ENCODE assay signal across 8 cellular contexts in the genomic region with DNA sequence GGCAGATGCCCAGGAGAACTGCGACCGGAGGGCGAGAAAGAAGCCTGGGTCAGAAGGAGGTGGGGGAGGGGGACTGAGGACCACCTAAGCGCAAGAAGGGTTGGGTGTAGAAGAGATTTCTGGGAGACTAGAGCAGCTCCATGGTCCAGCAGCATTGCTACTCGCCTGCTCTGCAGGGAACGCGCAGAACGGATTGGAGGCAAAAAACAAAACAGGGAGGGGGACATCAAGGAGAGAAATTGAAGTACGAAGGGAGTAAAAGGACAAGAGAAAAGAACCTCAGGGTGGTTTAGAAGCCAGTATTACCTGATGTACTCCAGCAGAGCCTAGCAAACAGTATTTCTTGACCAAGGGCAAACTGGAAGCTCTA. TPM values are rescaled to one million over a fixed set of nuclear protein-coding genes. Genes with fewer than 3 reads are reported as not detected.
DNase-seq lines count a peak whose midpoint lies in the region; ATAC-seq, FAIRE-seq and TF ChIP-seq lines count a peak whose summit lies in the region.

No MANE protein-coding gene starts in this region.

- H3K9me3 ChIP-seq in astrocyte (ENCODE audit: insufficient read depth, low read depth, low read length) (no peaks in the 10 kb centered on the region), kidney (ENCODE audit: control insufficient read depth in 1 of 2, low read length in 2 of 2) (no peaks in the 10 kb centered on the region), subcutaneous abdominal adipose tissue (ENCODE audit: control insufficient read depth in 5 of 5, low read length in 5 of 5) (no peaks in the 10 kb centered on the region)

- H3K27me3 ChIP-seq in astrocyte (ENCODE audit: insufficient read depth, low read length), result no peaks in the 10 kb centered on the region
- peaks cover 0 to 11% (median 3%) of the 10 kb centered on the region in 5 donors for H3K27me3 ChIP-seq in subcutaneous abdominal adipose tissue (ENCODE audit: control insufficient read depth in 5 of 5, insufficient read depth in 4 of 5, low read length in 5 of 5)

- H4K20me1 ChIP-seq in astrocyte (ENCODE audit: insufficient read depth, low read length), result peaks cover 17% of the 10 kb centered on the region

- H3K4me3 ChIP-seq in AG09309 (ENCODE audit: control insufficient read depth, low read depth, low read length) (peak overlapping the region; percentile 85), astrocyte (ENCODE audit: insufficient read depth, low read depth, low read length) (peak overlapping the region; percentile 79), kidney (ENCODE audit: low read length in 2 of 2) (peak overlapping the region; percentile 49 to 72), subcutaneous abdominal adipose tissue (ENCODE audit: low read depth in 1 of 5, low read length in 5 of 5) (peak overlapping the region; percentile 61 to 82 (median 69))

- intact Hi-C loops in kidney (cut with DNase I), result no loop called here

- TF ChIP-seq POLR2A in erythroblast (IDR thresholded peaks at IDR 0.05; ENCODE audit: low read length), result no peak

- TF ChIP-seq CTCF in AG09309 (IDR thresholded peaks at IDR 0.05; ENCODE audit: control insufficient read depth, insufficient read depth, low read depth, low read length, missing control alignments) (no peak), astrocyte (IDR thresholded peaks at IDR 0.05; ENCODE audit: insufficient read depth, low read depth, low read length) (no peak), kidney (IDR thresholded peaks at IDR 0.05; ENCODE audit: borderline replicate concordance, extremely low read depth, insufficient read depth) (no peak)

- H3K27ac ChIP-seq in astrocyte (ENCODE audit: low read depth, low read length) (no peak overlapping the region), kidney (ENCODE audit: low read depth in 2 of 2, low read length in 2 of 2) (no peak overlapping the region), subcutaneous abdominal adipose tissue (ENCODE audit: low read depth, low read length) (no peak overlapping the region)

- H3K27me3 Mint-ChIP-seq in astrocyte (ENCODE audit: low read depth, unreplicated experiment), result no peaks in the 10 kb centered on the region

- no peaks in the 10 kb centered on the region for H3K9me3 Mint-ChIP-seq in astrocyte (ENCODE audit: unreplicated experiment)

- peak overlapping the region; percentile 82 for H3K27ac Mint-ChIP-seq in astrocyte (ENCODE audit: unreplicated experiment)

- H2AFZ ChIP-seq in astrocyte (ENCODE audit: low read depth, low read length), result peak overlapping the region; percentile 91

- H3K36me3 ChIP-seq in astrocyte (ENCODE audit: insufficient read depth, low read length), result no peaks in the 10 kb centered on the region
- no peaks in the 10 kb centered on the region for H3K36me3 ChIP-seq in kidney (ENCODE audit: control insufficient read depth in 1 of 2, insufficient read depth in 2 of 2, low read length in 2 of 2)
- no peaks in the 10 kb centered on the region for H3K36me3 ChIP-seq in subcutaneous abdominal adipose tissue (ENCODE audit: control insufficient read depth in 5 of 5, insufficient read depth in 5 of 5, low read length in 5 of 5)

- H3K9ac ChIP-seq in astrocyte (ENCODE audit: low read length), result peak overlapping the region; percentile 82
- H3K9ac ChIP-seq in kidney (ENCODE audit: low read length in 2 of 2), result peak overlapping the region; percentile 22 to 65
- H3K9ac ChIP-seq in subcutaneous abdominal adipose tissue (ENCODE audit: low read length in 5 of 5), result peak overlapping the region in 3 of 5 donors; percentile 7 to 71 (median 17)

- peaks cover 31% of the 10 kb centered on the region for H3K4me1 ChIP-seq in astrocyte (ENCODE audit: insufficient read depth, low read length)
- peaks cover 0 to 10% of the 10 kb centered on the region in 2 donors for H3K4me1 ChIP-seq in kidney (ENCODE audit: control insufficient read depth in 1 of 2, insufficient read depth in 1 of 2, low read depth in 1 of 2, low read length in 2 of 2)
- H3K4me1 ChIP-seq in subcutaneous abdominal adipose tissue (ENCODE audit: control insufficient read depth in 5 of 5, insufficient read depth in 5 of 5, low read length in 5 of 5), result peaks cover 4 to 33% (median 25%) of the 10 kb centered on the region in 5 donors

- ATAC-seq in HG03432 (IDR thresholded peaks at IDR 0.05; ENCODE audit: unreplicated experiment), result peak; percentile 2

- FAIRE-seq in astrocyte (lab: Jason Lieb, UNC) (no peak), kidney (lab: Jason Lieb, UNC) (no peak)

- H3K36me3 Mint-ChIP-seq in astrocyte (ENCODE audit: low read depth, unreplicated experiment), result no peaks in the 10 kb centered on the region

- H3K79me2 ChIP-seq in astrocyte (ENCODE audit: insufficient read depth, low read length), result peaks cover 10% of the 10 kb centered on the region

- H3K4me2 ChIP-seq in astrocyte (ENCODE audit: low read length), result peak overlapping the region; percentile 100

- peak overlapping the region; percentile 87 for H3K4me3 Mint-ChIP-seq in astrocyte (ENCODE audit: unreplicated experiment)

- DNase-seq in AG09309 (ENCODE audit: low read depth) (no peak), astrocyte (ENCODE audit: low read depth) (peak; percentile 10), kidney (no peak), NK-92 (lab: John Stamatoyannopoulos, UW; ENCODE audit: unreplicated experiment) (no peak), erythroblast (lab: John Stamatoyannopoulos, UW) (no peak)
- DNase-seq in activated CD4-positive, alpha-beta T cell treated with anti-CD3 and anti-CD28 coated beads, Interleukin-2, amount 50 U/mL, for 4 hours, result no peak

- H3K4me1 Mint-ChIP-seq in astrocyte (ENCODE audit: low read depth, unreplicated experiment), result peaks cover 22% of the 10 kb centered on the region

RNA-seq across cellular contexts. Expression of a gene that starts 0.5 kb away (rescaled TPM):
- total RNA-seq in astrocyte (61.4 and 66.3 TPM in 2 replicates), kidney (46.7 TPM)
- polyA plus RNA-seq in kidney (ENCODE audit: insufficient read depth, low read depth, low replicate concordance), result 12.7 TPM

RNA-seq across cellular contexts. Expression of a gene that starts 23.4 kb away (rescaled TPM):
- not detected in 2 replicates for total RNA-seq in astrocyte
- total RNA-seq in kidney, result not detected
- polyA plus RNA-seq in kidney (ENCODE audit: insufficient read depth, low read depth, low replicate concordance), result not detected

RNA-seq across cellular contexts. Expression of a gene that starts 47.4 kb away (rescaled TPM):
- 0.36 and 0.50 TPM in 2 replicates for total RNA-seq in astrocyte
- total RNA-seq in kidney, result 1.1 TPM
- polyA plus RNA-seq in kidney (ENCODE audit: insufficient read depth, low read depth, low replicate concordance), result not detected

RNA-seq across cellular contexts. Expression of a gene that starts 48.6 kb away (rescaled TPM):
- total RNA-seq in astrocyte (not detected in 2 replicates), kidney (not detected)
- polyA plus RNA-seq in kidney (ENCODE audit: insufficient read depth, low read depth, low replicate concordance), result not detected

Comparison
In these comparisons a context has a peak if more than half of its experiments do, and no peak if none do; other contexts are left out.
1. H3K9ac ChIP-seq: peak in every context shown above with its lines; median percentile 82 in astrocyte; 44 in kidney; 17 in subcutaneous abdominal adipose tissue.